In genomic region chr4:78662661-78663060, GRCh38 we compare ENCODE assay signal across 23 cellular contexts.
DNase-seq lines count a peak whose midpoint lies in the region; ATAC-seq, FAIRE-seq and TF ChIP-seq lines count a peak whose summit lies in the region.
"Had no signal": no experiment of that assay in that cellular context is flagged by ENCODE, and none has a peak within 500 bp of the region (broad histone marks: within the 10 kb centered on the region; RNA-seq: fewer than 3 reads in every experiment).

No MANE protein-coding gene starts in this region.

- H3F3A ChIP-seq in neural progenitor cell (ENCODE audit: low read depth): peaks cover 13% of the 10 kb centered on the region

- no peak overlapping the region for H3K4me3 ChIP-seq in A549
- H3K4me3 ChIP-seq in neural progenitor cell: no peak overlapping the region
- H3K4me3 ChIP-seq in esophagus muscularis mucosa: no peak overlapping the region
- H3K4me3 ChIP-seq: vagina had no signal

- no peaks in the 10 kb centered on the region for H3K36me3 ChIP-seq in neural progenitor cell
- H3K36me3 ChIP-seq in esophagus muscularis mucosa: no peaks in the 10 kb centered on the region
- H3K36me3 ChIP-seq: esophagus squamous epithelium, vagina had no signal

- TF ChIP-seq POLR2A in A549 (IDR thresholded peaks at IDR 0.05; ENCODE audit: low read length) (no peak), esophagus muscularis mucosa (IDR thresholded peaks at IDR 0.05; ENCODE audit: low read depth) (no peak)

- peaks cover 40% of the 10 kb centered on the region for H3K4me1 ChIP-seq in A549
- H3K4me1 ChIP-seq in neural progenitor cell: peaks cover 18% of the 10 kb centered on the region
- H3K4me1 ChIP-seq in esophagus muscularis mucosa: peaks cover 14 to 32% (median 20%) of the 10 kb centered on the region in 4 donors

- peak overlapping the region; percentile 52 to 79; a peak in 4 of 6 replicates for H3K27ac ChIP-seq in A549
- H3K27ac ChIP-seq in cingulate gyrus (ENCODE audit: low read depth, low read length): peak overlapping the region; percentile 23
- H3K27ac ChIP-seq in neural progenitor cell: no peak overlapping the region
- H3K27ac ChIP-seq in esophagus muscularis mucosa (replicated peaks in 1 of 4): peak overlapping the region in 1 of 4 donors; percentile 40
- H3K27ac ChIP-seq: vagina had no signal

- POLR2A ChIA-PET in A549 (lab: Yijun Ruan, JAX) (interaction anchor here (1.9 kb wide), 1 partner anchor 114 kb away, joined by 12 read pairs; the partner anchor contains the start of gene BMP2K), T-cell (lab: Charles Lee) (interaction anchor here in 1 of 2 donors (0.5 kb wide), 1 partner anchor 945 kb away, joined by 3 read pairs; no protein-coding TSS in a partner anchor)

- TF ChIP-seq CTCF in A549 (IDR thresholded peaks at IDR 0.05) (no peak), neural progenitor cell (IDR thresholded peaks at IDR 0.05) (no peak), esophagus muscularis mucosa (IDR thresholded peaks at IDR 0.05) (no peak)

- WGBS in A549 (ENCODE audit: missing lambda C conversion rate): 75% methylated on average over 1 of the region's 1 CpG
- WGBS in esophagus muscularis mucosa: 95% methylated on average over 1 of the region's 1 CpG

- H3K4me2 ChIP-seq in A549: peak overlapping the region; percentile 67
- peak overlapping the region; percentile 11 for H3K4me2 ChIP-seq in neural progenitor cell

- no peak overlapping the region for H2AFZ ChIP-seq in neural progenitor cell (replicated peaks)

- H3K27me3 ChIP-seq in neural progenitor cell (no peaks in the 10 kb centered on the region), esophagus muscularis mucosa (no peaks in the 10 kb centered on the region)
- H3K27me3 ChIP-seq: esophagus squamous epithelium, vagina had no signal

- H3K4me3 Mint-ChIP-seq in IgD-negative memory B cell (peak overlapping the region in 3 of 4 donors; percentile 18 to 88 (median 71)), neural progenitor cell (no peak overlapping the region), T-cell (no peak overlapping the region)
- H3K4me3 Mint-ChIP-seq: activated CD4-positive, alpha-beta memory T cell treated with anti-CD3 and anti-CD28 coated beads, Interleukin-2, amount 10 ng/mL, durations not matched to agents 7 days and 5 days; CD4-positive, CD25-positive, alpha-beta regulatory T cell; central memory CD8-positive, alpha-beta T cell had no signal

- H3K9me3 ChIP-seq in A549: no peaks in the 10 kb centered on the region
- H3K9me3 ChIP-seq in neural progenitor cell (ENCODE audit: low read depth): no peaks in the 10 kb centered on the region
- H3K9me3 ChIP-seq in esophagus muscularis mucosa: no peaks in the 10 kb centered on the region
- H3K9me3 ChIP-seq: esophagus squamous epithelium, vagina had no signal

- no peak for DNase-seq in A549 (ENCODE audit: low read depth in 1 of 2, low spot score in 1 of 2)
- no peak for DNase-seq in neural progenitor cell (ENCODE audit: low spot score)
- no peak for DNase-seq in esophagus muscularis mucosa (ENCODE audit: extremely low spot score)
- DNase-seq in NCI-H187 (lab: John Stamatoyannopoulos, UW): no peak
- DNase-seq in activated CD4-positive, alpha-beta T cell treated with anti-CD3 and anti-CD28 coated beads for 48 hours: no peak
- DNase-seq in T-cell: no peak
- DNase-seq: ACHN; activated CD4-positive, alpha-beta memory T cell treated with anti-CD3 and anti-CD28 coated beads, Interleukin-2, amount 10 ng/mL, durations not matched to agents 7 days and 5 days; activated naive CD4-positive, alpha-beta T cell; activated T-cell treated with anti-CD3 and anti-CD28 coated beads, Interleukin-2, amount 50 U/mL, for 1 hour; effector CD8-positive, alpha-beta T cell; esophagus squamous epithelium; HFFc6; left colon; NCI-H1436; NCI-H2171; OCI-M1; stimulated activated CD8-positive, alpha-beta memory T cell treated with anti-CD3 and anti-CD28 coated beads, Interleukin-4, amount 100 ng/mL, for 48 hours had no signal

- CTCF ChIA-PET in A549 (lab: Yijun Ruan, JAX): interaction anchor here (1.6 kb wide), 1 partner anchor 18 kb away, joined by 5 read pairs; no protein-coding TSS in a partner anchor
- CTCF ChIA-PET in T-cell (lab: Charles Lee): interaction anchor here in 1 of 2 donors (1.3 kb wide), 1 partner anchor 18 kb away, joined by 4 read pairs; no protein-coding TSS in a partner anchor

- H3K27ac Mint-ChIP-seq in IgD-negative memory B cell (peak overlapping the region in 2 of 3 donors; percentile 35 to 89), neural progenitor cell (no peak overlapping the region), T-cell (no peak overlapping the region)
- H3K27ac Mint-ChIP-seq: activated CD4-positive, alpha-beta memory T cell treated with anti-CD3 and anti-CD28 coated beads, Interleukin-2, amount 10 ng/mL, durations not matched to agents 7 days and 5 days; CD4-positive, CD25-positive, alpha-beta regulatory T cell had no signal

- no peaks in the 10 kb centered on the region for H4K20me1 ChIP-seq in neural progenitor cell (ENCODE audit: low read depth)

- FAIRE-seq in A549 (lab: Jason Lieb, UNC): no peak

- H3K27me3 Mint-ChIP-seq in IgD-negative memory B cell (no peaks in the 10 kb centered on the region), neural progenitor cell (ENCODE audit: insufficient read depth, low read depth) (peaks cover 2% of the 10 kb centered on the region), T-cell (no peaks in the 10 kb centered on the region)
- H3K27me3 Mint-ChIP-seq: CD4-positive, CD25-positive, alpha-beta regulatory T cell had no signal

- intact Hi-C loops in esophagus muscularis mucosa (cut with DNase I): no loop called here

- no peak for TF ChIP-seq RAD21 in A549 (conservative IDR thresholded peaks at IDR 0.05 in 1 of 2, IDR thresholded peaks at IDR 0.05 in 1 of 2)

- H3K4me1 Mint-ChIP-seq in IgD-negative memory B cell (peaks cover 43 to 61% (median 56%) of the 10 kb centered on the region in 3 donors), neural progenitor cell (peaks cover 5% of the 10 kb centered on the region), T-cell (peaks cover 35 to 57% (median 38%) of the 10 kb centered on the region in 3 donors)

- ATAC-seq in A549 (no peak), T-cell (replicated peaks in 1 of 4) (no peak)

- no peak overlapping the region for H3K9ac ChIP-seq in neural progenitor cell

- TF ChIP-seq EP300 in A549 (IDR thresholded peaks at IDR 0.05): no peak
- TF ChIP-seq EP300 in esophagus muscularis mucosa (IDR thresholded peaks at IDR 0.05): no peak

- H3K36me3 Mint-ChIP-seq in IgD-negative memory B cell (peaks cover 2% of the 10 kb centered on the region), neural progenitor cell (no peaks in the 10 kb centered on the region), T-cell (no peaks in the 10 kb centered on the region)
- H3K36me3 Mint-ChIP-seq: CD4-positive, CD25-positive, alpha-beta regulatory T cell had no signal

- no peaks in the 10 kb centered on the region for H3K9me3 Mint-ChIP-seq in IgD-negative memory B cell
- H3K9me3 Mint-ChIP-seq in neural progenitor cell: no peaks in the 10 kb centered on the region
- no peaks in the 10 kb centered on the region for H3K9me3 Mint-ChIP-seq in T-cell
- H3K9me3 Mint-ChIP-seq: activated CD4-positive, alpha-beta memory T cell treated with anti-CD3 and anti-CD28 coated beads, Interleukin-2, amount 10 ng/mL, durations not matched to agents 7 days and 5 days; central memory CD8-positive, alpha-beta T cell; HFFc6 had no signal

- no peaks in the 10 kb centered on the region for H3K79me2 ChIP-seq in neural progenitor cell (ENCODE audit: low read depth)

TF ChIP-seq in A549, 52 proteins besides CTCF, POLR2A, EP300 and RAD21:
- TF ChIP-seq RCOR1 (IDR thresholded peaks at IDR 0.05; ENCODE audit: low read depth, low read length) (no peak), BCL3 (IDR thresholded peaks at IDR 0.05) (no peak), JUNB (IDR thresholded peaks at IDR 0.05) (no peak), MAFK (IDR thresholded peaks at IDR 0.05; ENCODE audit: partially characterized antibody) (peak; percentile 94), FOSL2 (IDR thresholded peaks at IDR 0.05) (no peak), FOSL2 (CRISPR knock-in tag; IDR thresholded peaks at IDR 0.05) (no peak), ESRRA (IDR thresholded peaks at IDR 0.05; ENCODE audit: borderline replicate concordance, low read length) (no peak), TFCP2L1 (CRISPR knock-in tag; IDR thresholded peaks at IDR 0.05) (no peak)
- TF ChIP-seq, protein P1, sequence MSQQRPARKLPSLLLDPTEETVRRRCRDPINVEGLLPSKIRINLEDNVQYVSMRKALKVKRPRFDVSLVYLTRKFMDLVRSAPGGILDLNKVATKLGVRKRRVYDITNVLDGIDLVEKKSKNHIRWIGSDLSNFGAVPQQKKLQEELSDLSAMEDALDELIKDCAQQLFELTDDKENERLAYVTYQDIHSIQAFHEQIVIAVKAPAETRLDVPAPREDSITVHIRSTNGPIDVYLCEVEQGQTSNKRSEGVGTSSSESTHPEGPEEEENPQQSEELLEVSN (IDR thresholded peaks at IDR 0.05; ENCODE audit: borderline replicate concordance, low read depth): no peak

Comparison
In these comparisons a context has a peak if more than half of its experiments do, and no peak if none do; other contexts are left out.
1. H3K27ac Mint-ChIP-seq: peak in IgD-negative memory B cell (2 of 3); none in neural progenitor cell (single experiment) and T-cell (0 of 2).
2. H3K4me3 Mint-ChIP-seq: peak in IgD-negative memory B cell (3 of 4); none in neural progenitor cell (single experiment) and T-cell (0 of 3).